In the genomic region with DNA sequence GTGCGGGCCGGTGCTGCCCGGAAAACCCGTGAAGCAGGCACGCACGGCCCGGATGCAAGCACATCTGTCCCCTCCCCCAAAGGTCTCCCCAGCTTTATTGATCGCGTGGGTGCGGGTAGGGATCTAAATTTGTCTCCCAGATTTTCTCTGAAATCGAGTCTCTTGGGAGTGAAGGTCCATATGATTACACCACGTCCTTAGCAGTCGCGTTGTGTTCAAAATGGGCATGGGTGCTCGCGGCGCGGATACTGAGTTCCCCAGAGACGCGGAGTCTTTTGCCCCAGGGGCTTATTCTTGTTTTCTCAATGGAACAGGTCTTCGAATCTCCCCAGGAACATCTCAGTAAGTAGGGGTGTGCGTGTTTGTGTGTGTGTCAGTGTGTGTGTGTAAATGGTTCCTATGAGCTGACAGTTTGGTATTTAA, we compare ENCODE assay signal across 8 cellular contexts. TPM values are rescaled to one million over a fixed set of nuclear protein-coding genes. Genes with fewer than 3 reads are reported as not detected.
DNase-seq lines count a peak whose midpoint lies in the region; ATAC-seq and TF ChIP-seq lines count a peak whose summit lies in the region.

No MANE protein-coding gene starts in this region.

- H3K27me3 ChIP-seq in heart left ventricle (no peaks in the 10 kb centered on the region), iPS DF 6.9 (ENCODE audit: control insufficient read depth, insufficient read depth, low read length) (no peaks in the 10 kb centered on the region), stomach (no peaks in the 10 kb centered on the region)

- DNase-seq in heart left ventricle (no peak), Right ventricle myocardium superior (no peak), activated B cell treated with CpG ODN at 0.5 μM for 24 hours (peak; percentile 23), iPS DF 6.9 (ENCODE audit: low read depth, low spot score) (no peak), stomach (no peak), NCI-H1417 treated with DMSO at 0.1 percent for 48 hours (lab: John Stamatoyannopoulos, UW) (no peak), NCI-H2227 (lab: John Stamatoyannopoulos, UW; ENCODE audit: unreplicated experiment) (no peak), NAMALWA (ENCODE audit: low spot score) (no peak)

- H3K36me3 Mint-ChIP-seq in activated B cell treated with CpG ODN at 0.5 μM for 24 hours (ENCODE audit: low read depth) = peaks cover 16% of the 10 kb centered on the region

- no peaks in the 10 kb centered on the region for H3K9me3 Mint-ChIP-seq in activated B cell treated with CpG ODN at 0.5 μM for 24 hours

- no peaks in the 10 kb centered on the region for H3K27me3 Mint-ChIP-seq in activated B cell treated with CpG ODN at 0.5 μM for 24 hours

- peaks cover 43% of the 10 kb centered on the region for H3K4me1 Mint-ChIP-seq in activated B cell treated with CpG ODN at 0.5 μM for 24 hours

- POLR2A ChIA-PET in activated B cell treated with CpG ODN at 0.5 μM for 24 hours (lab: Charles Lee) = interaction anchor here (0.6 to 1.5 kb wide), 5 partner anchors 10 to 1928 kb away, joined by 3 to 13 read pairs (median 4); a partner anchor contains a TSS

- intact Hi-C loops in heart left ventricle (cut with DNase I) = loop anchor here in 7 of 10 donors (5.0 to 10.0 kb wide), 9 partner anchors 72 to 1478 kb away; a partner anchor contains a TSS
- intact Hi-C loops in Right ventricle myocardium superior (cut with DNase I) = loop anchor here (10.0 kb wide), 2 partner anchors 92 to 322 kb away; a partner anchor contains a TSS
- intact Hi-C loops in activated B cell treated with CpG ODN at 0.5 μM for 24 hours (cut with micrococcal nuclease) = loop anchor here (5.0 to 10.0 kb wide), 4 partner anchors 992 to 1812 kb away; a partner anchor contains a TSS
- intact Hi-C loops in stomach (cut with DNase I; ENCODE audit: low total_unique reads) = no loop called here

- ATAC-seq in heart left ventricle (no peak), Right ventricle myocardium superior (ENCODE audit: poor library complexity) (no peak), activated B cell treated with CpG ODN at 0.5 μM for 24 hours (ENCODE audit: low read depth) (no peak)

- H3K4me3 ChIP-seq in heart left ventricle (peak overlapping the region; percentile 50 to 78 (median 66)), iPS DF 6.9 (ENCODE audit: low read length) (peak overlapping the region; percentile 63; the same call in 1 of the 2 replicates), stomach (peak overlapping the region; percentile 56 to 70 (median 61))

- H3K4me1 ChIP-seq in heart left ventricle = peaks cover 3 to 46% (median 32%) of the 10 kb centered on the region in 12 donors
- no peaks in the 10 kb centered on the region; the same call in 1 of the 2 replicates for H3K4me1 ChIP-seq in iPS DF 6.9 (ENCODE audit: control insufficient read depth, insufficient read depth, low read length)
- H3K4me1 ChIP-seq in stomach = peaks cover 17 to 49% (median 36%) of the 10 kb centered on the region in 4 donors

- TF ChIP-seq EP300 in stomach (IDR thresholded peaks at IDR 0.05) = no peak

- H3K27ac Mint-ChIP-seq in activated B cell treated with CpG ODN at 0.5 μM for 24 hours = peak overlapping the region; percentile 97

- CTCF ChIA-PET in activated B cell treated with CpG ODN at 0.5 μM for 24 hours (lab: Charles Lee) = interaction anchor here (1.2 kb wide), 1 partner anchor 12 kb away, joined by 5 read pairs; no protein-coding TSS in a partner anchor

- peak overlapping the region; percentile 92 for H3K4me3 Mint-ChIP-seq in activated B cell treated with CpG ODN at 0.5 μM for 24 hours

- no peak for TF ChIP-seq CTCF in heart left ventricle (IDR thresholded peaks at IDR 0.05)
- no peak for TF ChIP-seq CTCF in activated B cell treated with CpG ODN at 0.5 μM for 24 hours (IDR thresholded peaks at IDR 0.05)
- no peak for TF ChIP-seq CTCF in stomach (IDR thresholded peaks at IDR 0.05)

- H3K27ac ChIP-seq in heart left ventricle (peak overlapping the region; percentile 56 to 96 (median 91)), iPS DF 6.9 (ENCODE audit: low read length) (no peak overlapping the region), stomach (peak overlapping the region; percentile 74 to 96 (median 90))

- 15 to 36% (median 20%) methylated on average over 21 to 22 of the region's 22 CpGs for WGBS in heart left ventricle, 4 donors
- no CpG with 5 or more reads among the region's 22 CpGs for WGBS in iPS DF 6.9 (ENCODE audit: insufficient coverage, insufficient read length)
- WGBS in stomach, 5 donors = 31 to 42% (median 37%) methylated on average over 22 of the region's 22 CpGs

- TF ChIP-seq POLR2A in heart left ventricle (IDR thresholded peaks at IDR 0.05) (no peak), stomach (IDR thresholded peaks at IDR 0.05) (no peak)

- no peaks in the 10 kb centered on the region for H3K36me3 ChIP-seq in heart left ventricle
- no peaks in the 10 kb centered on the region for H3K36me3 ChIP-seq in iPS DF 6.9 (ENCODE audit: control insufficient read depth, insufficient read depth, low read length)
- no peaks in the 10 kb centered on the region for H3K36me3 ChIP-seq in stomach

- H3K9me3 ChIP-seq in heart left ventricle (no peaks in the 10 kb centered on the region), iPS DF 6.9 (ENCODE audit: control insufficient read depth, insufficient read depth, low read length) (no peaks in the 10 kb centered on the region), stomach (no peaks in the 10 kb centered on the region)

RNA-seq across cellular contexts. Expression of a gene that starts 2.8 kb away (rescaled TPM):
- total RNA-seq in heart left ventricle (10 to 100 TPM; 13.6 to 35.8 (median 28.1) TPM), Right ventricle myocardium superior (29.4 TPM), activated B cell treated with CpG ODN at 0.5 μM for 24 hours (54.8 and 66.6 TPM in 2 replicates), stomach (100 to 1,000 TPM in 1 of 5 donors, 10 to 100 TPM in 3, 1 to 10 TPM in 1; 9.6 to 106 (median 33.9) TPM)
- polyA plus RNA-seq in heart left ventricle (1 to 10 TPM; 4.0 to 5.6 TPM), stomach (1 to 10 TPM; 1.9 to 4.0 (median 3.9) TPM)

RNA-seq across cellular contexts. Expression of a gene that starts 57.6 kb away (rescaled TPM):
- under 1 TPM in 2 of 9 donors, not detected in 7; 0.49 to 0.89 TPM for total RNA-seq in heart left ventricle
- polyA plus RNA-seq in heart left ventricle = under 1 TPM in 1 of 2 donors, not detected in 1; 0.40 TPM
- not detected for total RNA-seq in Right ventricle myocardium superior
- not detected in 2 replicates for total RNA-seq in activated B cell treated with CpG ODN at 0.5 μM for 24 hours
- total RNA-seq in stomach = not detected
- not detected for polyA plus RNA-seq in stomach
